In genomic region chr19:45865269-45865948, GRCh38 we compare ENCODE assay signal across 1 cellular context.
A peak's percentile ranks its signal among the peaks of the same experiment; 100 is the strongest.
TF ChIP-seq lines count a peak whose summit lies in the region.

No MANE protein-coding gene starts in this region.

TF ChIP-seq in H1, 55 proteins besides CTCF, POLR2A, EP300 and RAD21:
- TF ChIP-seq KDM1A (IDR thresholded peaks at IDR 0.05; ENCODE audit: borderline replicate concordance, low read length) = peak; percentile 98
- TF ChIP-seq MAX (IDR thresholded peaks at IDR 0.05) = 0 out of 2 replicates have a peak, but pooled peaks have one; percentile 5
- TF ChIP-seq HDAC2 (IDR thresholded peaks at IDR 0.05; ENCODE audit: borderline replicate concordance in 1 of 2, low read depth in 2 of 2, low read length in 2 of 2) = peak in 1 of 2 experiments; percentile 83; a peak in 1 of 4 replicates
- no peak for TF ChIP-seq ZNF274 (IDR thresholded peaks at IDR 0.05; ENCODE audit: borderline replicate concordance, extremely low read depth, low read length)
